Comparison of ENCODE assay signal across 1 cellular context in the genomic region with DNA sequence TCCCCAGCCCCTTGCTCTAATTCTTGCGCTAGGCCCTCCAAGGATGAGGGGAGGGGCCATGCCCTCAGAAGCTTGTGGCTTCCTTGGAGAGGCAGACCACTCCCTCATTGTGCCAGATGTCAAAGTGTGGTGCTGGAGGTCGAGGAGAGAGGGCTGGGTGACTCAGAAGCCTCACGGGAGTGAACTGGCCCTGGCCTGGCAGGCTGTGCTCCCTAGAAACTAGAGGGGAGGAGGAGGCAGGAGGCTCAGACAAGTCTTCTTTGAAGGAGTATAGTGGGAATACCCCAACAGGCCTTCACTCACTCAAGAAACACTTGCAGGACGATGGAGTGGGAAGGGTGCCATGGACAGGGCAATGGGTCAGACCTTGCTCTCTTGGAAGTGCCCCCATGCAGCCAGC.
TF ChIP-seq lines count a peak whose summit lies in the region.

No MANE protein-coding gene starts in this region.

TF ChIP-seq in IMR-90, 13 proteins besides CTCF, POLR2A, EP300 and RAD21 (continued from another document):
- TF ChIP-seq, protein P1, sequence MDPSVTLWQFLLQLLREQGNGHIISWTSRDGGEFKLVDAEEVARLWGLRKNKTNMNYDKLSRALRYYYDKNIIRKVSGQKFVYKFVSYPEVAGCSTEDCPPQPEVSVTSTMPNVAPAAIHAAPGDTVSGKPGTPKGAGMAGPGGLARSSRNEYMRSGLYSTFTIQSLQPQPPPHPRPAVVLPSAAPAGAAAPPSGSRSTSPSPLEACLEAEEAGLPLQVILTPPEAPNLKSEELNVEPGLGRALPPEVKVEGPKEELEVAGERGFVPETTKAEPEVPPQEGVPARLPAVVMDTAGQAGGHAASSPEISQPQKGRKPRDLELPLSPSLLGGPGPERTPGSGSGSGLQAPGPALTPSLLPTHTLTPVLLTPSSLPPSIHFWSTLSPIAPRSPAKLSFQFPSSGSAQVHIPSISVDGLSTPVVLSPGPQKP (IDR thresholded peaks at IDR 0.05; ENCODE audit: borderline replicate concordance, low read depth, low read length), result no peak
- 0 out of 2 replicates have a peak, but pooled peaks have one; percentile 22 for TF ChIP-seq FOS (IDR thresholded peaks at IDR 0.05; ENCODE audit: low read depth, low read length)
- no peak for TF ChIP-seq CEBPB (IDR thresholded peaks at IDR 0.05; ENCODE audit: low read depth, low read length)
